8 cellular contexts compared by ENCODE assay signal in the genomic region with DNA sequence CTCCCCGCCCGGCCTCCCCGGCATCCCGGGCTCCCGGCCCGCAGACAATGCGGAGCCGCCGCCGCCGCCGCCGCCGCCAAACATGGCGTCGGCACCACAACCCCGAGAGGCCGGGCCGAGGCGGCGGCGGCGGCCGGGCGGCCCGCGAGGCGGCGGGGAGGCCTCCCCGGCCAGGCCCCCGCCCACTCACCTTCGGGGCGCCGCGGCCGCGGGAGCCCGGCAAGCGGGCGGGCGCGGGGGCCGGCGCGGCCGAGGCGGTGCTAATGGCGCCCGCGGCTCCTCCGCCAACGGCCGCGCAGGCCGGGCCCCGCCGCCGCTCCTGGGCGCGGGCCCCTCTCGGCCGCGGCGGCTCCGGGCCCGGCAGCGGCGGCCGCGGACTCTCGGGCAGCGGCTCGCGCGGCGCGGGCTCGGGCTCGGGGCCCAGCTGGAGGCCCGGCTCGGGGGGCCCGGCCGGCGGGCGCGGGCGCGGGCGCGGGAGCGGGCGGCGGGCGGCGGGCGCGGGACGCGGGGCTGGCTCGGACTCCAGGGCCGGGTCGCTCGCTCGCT. TPM values are rescaled to one million over a fixed set of nuclear protein-coding genes. Genes with fewer than 3 reads are reported as not detected.
DNase-seq lines count a peak whose midpoint lies in the region; ATAC-seq and TF ChIP-seq lines count a peak whose summit lies in the region.

No MANE protein-coding gene starts in this region.

- no peak overlapping the region for H4K8ac ChIP-seq in mesenchymal stem cell (ENCODE audit: low read length)

- H3K36me3 Mint-ChIP-seq in Calu3 (ENCODE audit: insufficient read depth, unreplicated experiment), result peaks cover 67% of the 10 kb centered on the region

- no peaks in the 10 kb centered on the region for H3K27me3 Mint-ChIP-seq in Calu3 (ENCODE audit: unreplicated experiment)

- peak; percentile 45 for ATAC-seq in body of pancreas

- no TSS peak for BruUV-seq in Calu3 (replicated peaks; lab: Mats Ljungman, UMichigan)

- H2AFZ ChIP-seq in mesenchymal stem cell (ENCODE audit: low read depth, low read length), result no peak overlapping the region

- peaks cover 15% of the 10 kb centered on the region for H3K4me1 Mint-ChIP-seq in Calu3 (ENCODE audit: low read depth, unreplicated experiment)

- H3K27ac Mint-ChIP-seq in Calu3 (ENCODE audit: unreplicated experiment), result no peak overlapping the region

- peak overlapping the region; percentile 85 for H3K4me3 Mint-ChIP-seq in Calu3 (ENCODE audit: low read depth, unreplicated experiment)

- peak; percentile 40 for DNase-seq in Calu3
- DNase-seq in body of pancreas, result no peak
- DNase-seq in mesenchymal stem cell, result peak; percentile 29
- DNase-seq in activated gamma-delta T cell (lab: John Stamatoyannopoulos, UW), result no peak
- no peak for DNase-seq in NCI-H2171 (lab: John Stamatoyannopoulos, UW)
- no peak for DNase-seq in NCI-H345 (lab: John Stamatoyannopoulos, UW)
- DNase-seq in amniotic stem cell (lab: John Stamatoyannopoulos, UW), result no peak

- H3K36me3 ChIP-seq in HUES64 (ENCODE audit: insufficient read depth, low read length) (peaks cover 26% of the 10 kb centered on the region), body of pancreas (replicated peaks in 1 of 2; ENCODE audit: insufficient read depth in 1 of 2, low read depth in 2 of 2) (peaks cover 0 to 10% of the 10 kb centered on the region in 2 donors), mesenchymal stem cell (ENCODE audit: control insufficient read depth in 1 of 2, insufficient read depth in 2 of 2, low read depth in 1 of 2, low read length in 2 of 2) (peaks cover 26% of the 10 kb centered on the region in 2 experiments)

- H3K9ac ChIP-seq in HUES64 (ENCODE audit: low read depth, low read length), result peak overlapping the region; percentile 84
- H3K9ac ChIP-seq in mesenchymal stem cell (ENCODE audit: low read length), result peak overlapping the region; percentile 93

- H3K4ac ChIP-seq in mesenchymal stem cell (ENCODE audit: low read depth in 1 of 2, low read length in 2 of 2), result no peak overlapping the region

- H3K9me3 Mint-ChIP-seq in Calu3 (ENCODE audit: low read depth, unreplicated experiment), result peaks cover 6% of the 10 kb centered on the region

- no peak overlapping the region for H3K27ac ChIP-seq in HUES64 (ENCODE audit: low read depth, low read length)
- H3K27ac ChIP-seq in body of pancreas, result peak overlapping the region; percentile 75 to 93 (median 88)
- no peak overlapping the region for H3K27ac ChIP-seq in mesenchymal stem cell (ENCODE audit: low read length, poor library complexity, severe bottlenecking)

- peak overlapping the region; percentile 59 for H2BK5ac ChIP-seq in mesenchymal stem cell (ENCODE audit: low read depth, low read length, poor library complexity, severe bottlenecking)

- H2BK120ac ChIP-seq in mesenchymal stem cell (ENCODE audit: low read depth, low read length), result peak overlapping the region; percentile 74

- WGBS in HUES64, result under 1% methylated on average over 104 of the region's 104 CpGs
- WGBS in body of pancreas, 2 donors, result 0% methylated on average over 6 to 30 of the region's 104 CpGs
- under 1% methylated on average over 21 of the region's 104 CpGs for WGBS in mesenchymal stem cell

- H4K91ac ChIP-seq in mesenchymal stem cell (ENCODE audit: low read length), result no peak overlapping the region

- H3K14ac ChIP-seq in mesenchymal stem cell (ENCODE audit: low read length in 2 of 2), result no peak overlapping the region

- H2BK12ac ChIP-seq in mesenchymal stem cell (ENCODE audit: low read length in 2 of 2), result no peak overlapping the region

- CTCF ChIA-PET in Calu3 (lab: Charles Lee), result no interaction called here

- H2BK15ac ChIP-seq in mesenchymal stem cell (ENCODE audit: low read depth, poor library complexity, severe bottlenecking), result no peak overlapping the region

- peaks cover 5% of the 10 kb centered on the region for H3K79me1 ChIP-seq in mesenchymal stem cell (replicated peaks; ENCODE audit: low read length, poor library complexity, severe bottlenecking)

- H3K9me3 ChIP-seq in HUES64 (ENCODE audit: insufficient read depth, low read depth, low read length) (peaks cover 16% of the 10 kb centered on the region; the same call in 1 of the 2 replicates), body of pancreas (no peaks in the 10 kb centered on the region), mesenchymal stem cell (ENCODE audit: control insufficient read depth, low read length) (peaks cover 8% of the 10 kb centered on the region)

- peak overlapping the region; percentile 86 for H3K4me3 ChIP-seq in HUES64 (ENCODE audit: low read length)
- peak overlapping the region; percentile 35 to 67 for H3K4me3 ChIP-seq in body of pancreas
- peak overlapping the region; percentile 77 to 93 for H3K4me3 ChIP-seq in mesenchymal stem cell (ENCODE audit: insufficient read depth in 1 of 2, low read depth in 1 of 2, low read length in 2 of 2)

- TF ChIP-seq CTCF in Calu3 (IDR thresholded peaks at IDR 0.05; ENCODE audit: unreplicated experiment), result no peak
- no peak for TF ChIP-seq CTCF in body of pancreas (IDR thresholded peaks at IDR 0.05)

- intact Hi-C loops in Calu3 (cut with micrococcal nuclease; ENCODE audit: unreplicated experiment) (loop anchor here (2.0 kb wide), 1 partner anchor 51 kb away; no protein-coding TSS in a partner anchor), body of pancreas (cut with DNase I) (no loop called here)

- H3K4me1 ChIP-seq in HUES64 (ENCODE audit: insufficient read depth, low read length) (peaks cover 3% of the 10 kb centered on the region; the same call in 1 of the 2 replicates), body of pancreas (peaks cover 41% of the 10 kb centered on the region), mesenchymal stem cell (ENCODE audit: control insufficient read depth, insufficient read depth, low read depth, low read length) (peaks cover 39% of the 10 kb centered on the region)

- no peak for TF ChIP-seq POLR2A in body of pancreas (IDR thresholded peaks at IDR 0.05)

- peak overlapping the region in 1 of 2 experiments; percentile 43 for H3K23ac ChIP-seq in mesenchymal stem cell (ENCODE audit: low read length in 2 of 2)

- no peak overlapping the region for H3K4me2 ChIP-seq in mesenchymal stem cell (ENCODE audit: low read length, poor library complexity, severe bottlenecking)

- H2AK5ac ChIP-seq in mesenchymal stem cell (ENCODE audit: low read length, severe bottlenecking), result no peak overlapping the region

- no peaks in the 10 kb centered on the region for H3K27me3 ChIP-seq in HUES64 (ENCODE audit: insufficient read depth, low read length)
- H3K27me3 ChIP-seq in body of pancreas, result no peaks in the 10 kb centered on the region
- H3K27me3 ChIP-seq in mesenchymal stem cell (ENCODE audit: control insufficient read depth in 1 of 2, insufficient read depth in 1 of 2, low read length in 2 of 2), result peaks cover 0 to 6% of the 10 kb centered on the region in 2 experiments

- no peak overlapping the region for H3K18ac ChIP-seq in mesenchymal stem cell (ENCODE audit: low read depth in 1 of 2, low read length in 2 of 2)

RNA-seq across cellular contexts. Expression of a gene that starts 0.3 kb away (rescaled TPM):
- 38.8 and 41.4 TPM in 2 replicates for total RNA-seq in Calu3 (2022)
- polyA plus RNA-seq in HUES64 (2013, experiment 1 of 2), result 23.3 TPM
- polyA plus RNA-seq in HUES64 (2013, experiment 2 of 2), result 22.9 TPM
- total RNA-seq in body of pancreas, result 10 to 100 TPM; 21.8 to 36.9 TPM
- 10.2 TPM for polyA plus RNA-seq in mesenchymal stem cell (2013, experiment 1 of 2)
- polyA plus RNA-seq in mesenchymal stem cell (2013, experiment 2 of 2), result 10.1 TPM

RNA-seq across cellular contexts. Expression of a gene that starts 26.3 kb away (rescaled TPM):
- total RNA-seq in Calu3 (2022) (28.1 and 30.0 TPM in 2 replicates), body of pancreas (10 to 100 TPM in 1 of 2 donors, 1 to 10 TPM in 1; 9.6 to 17.1 TPM)
- 17.0 TPM for polyA plus RNA-seq in HUES64 (2013, experiment 1 of 2)
- 20.5 TPM for polyA plus RNA-seq in HUES64 (2013, experiment 2 of 2)
- 11.3 TPM for polyA plus RNA-seq in mesenchymal stem cell (2013, experiment 1 of 2)
- polyA plus RNA-seq in mesenchymal stem cell (2013, experiment 2 of 2), result 11.2 TPM

Comparison
In these comparisons a context has a peak if more than half of its experiments do, and no peak if none do; other contexts are left out.
1. DNase-seq: peak in Calu3 (single experiment) and mesenchymal stem cell (single experiment); none in body of pancreas (0 of 4), activated gamma-delta T cell (single experiment), NCI-H2171 (single experiment), NCI-H345 (single experiment) and amniotic stem cell (single experiment).
2. H3K27ac ChIP-seq: peak in body of pancreas (4 of 4); none in HUES64 (single experiment) and mesenchymal stem cell (single experiment).
3. Peak in every context shown above with its lines, with median percentiles within 50 percentile points of each other: H3K4me3 ChIP-seq.